8 cellular contexts compared by ENCODE assay signal in genomic region chr17:12021604-12022003, GRCh38. TPM values are rescaled to one million over a fixed set of nuclear protein-coding genes. Genes with fewer than 3 reads are reported as not detected.
DNase-seq lines count a peak whose midpoint lies in the region; ATAC-seq and TF ChIP-seq lines count a peak whose summit lies in the region.

No MANE protein-coding gene starts in this region.

- H3K36me3 ChIP-seq in left ventricle myocardium inferior (no peaks in the 10 kb centered on the region), mesenchymal stem cell (ENCODE audit: control insufficient read depth in 1 of 2, insufficient read depth in 2 of 2, low read depth in 1 of 2, low read length in 2 of 2) (no peaks in the 10 kb centered on the region), vagina (no peaks in the 10 kb centered on the region)

- no peak overlapping the region for H2AFZ ChIP-seq in mesenchymal stem cell (ENCODE audit: low read depth, low read length)

- TF ChIP-seq POLR2A in vagina (IDR thresholded peaks at IDR 0.05): no peak

- H3K23ac ChIP-seq in mesenchymal stem cell (ENCODE audit: low read length in 2 of 2): no peak overlapping the region

- H2AK5ac ChIP-seq in mesenchymal stem cell (ENCODE audit: low read length, severe bottlenecking): no peak overlapping the region

- H2BK120ac ChIP-seq in mesenchymal stem cell (ENCODE audit: low read depth, low read length): no peak overlapping the region

- no peak overlapping the region for H2BK15ac ChIP-seq in mesenchymal stem cell (ENCODE audit: low read depth, poor library complexity, severe bottlenecking)

- no peak overlapping the region for H4K8ac ChIP-seq in mesenchymal stem cell (ENCODE audit: low read length)

- no peaks in the 10 kb centered on the region for H3K27me3 ChIP-seq in left ventricle myocardium inferior (ENCODE audit: low read depth)
- H3K27me3 ChIP-seq in mesenchymal stem cell (ENCODE audit: control insufficient read depth in 1 of 2, insufficient read depth in 1 of 2, low read length in 2 of 2): peaks cover 0 to 5% of the 10 kb centered on the region in 2 experiments
- no peaks in the 10 kb centered on the region for H3K27me3 ChIP-seq in vagina

- in situ Hi-C loops in astrocyte of the cerebellum (cut with HindIII; ENCODE audit: low sequenced_read_pairs): no loop called here

- DNase-seq in left ventricle myocardium inferior (no peak), left ventricle myocardium superior (no peak), astrocyte of the cerebellum (ENCODE audit: low read depth) (no peak), mesenchymal stem cell (no peak), vagina (ENCODE audit: extremely low spot score in 2 of 2) (no peak), RPMI8226 (no peak)
- DNase-seq in central memory CD4-positive, alpha-beta T cell: no peak

- no peaks in the 10 kb centered on the region for H3K9me3 ChIP-seq in left ventricle myocardium inferior (replicated peaks)
- H3K9me3 ChIP-seq in mesenchymal stem cell (ENCODE audit: control insufficient read depth, low read length): no peaks in the 10 kb centered on the region
- no peaks in the 10 kb centered on the region for H3K9me3 ChIP-seq in vagina

- H3K27ac ChIP-seq in left ventricle myocardium inferior (replicated peaks): peak overlapping the region; percentile 92
- no peak overlapping the region for H3K27ac ChIP-seq in mesenchymal stem cell (ENCODE audit: low read length, poor library complexity, severe bottlenecking)
- H3K27ac ChIP-seq in vagina: peak overlapping the region; percentile 87

- TF ChIP-seq CTCF in left ventricle myocardium inferior (IDR thresholded peaks at IDR 0.05; ENCODE audit: borderline replicate concordance) (no peak), astrocyte of the cerebellum (IDR thresholded peaks at IDR 0.05; ENCODE audit: low read depth, low read length, missing control alignments) (no peak), vagina (IDR thresholded peaks at IDR 0.05) (no peak)

- peak overlapping the region in 1 of 2 experiments; percentile 75 for H3K4ac ChIP-seq in mesenchymal stem cell (ENCODE audit: low read depth in 1 of 2, low read length in 2 of 2)

- H4K91ac ChIP-seq in mesenchymal stem cell (ENCODE audit: low read length): no peak overlapping the region

- no peak overlapping the region for H3K14ac ChIP-seq in mesenchymal stem cell (ENCODE audit: low read length in 2 of 2)

- ATAC-seq in left ventricle myocardium superior (no peak), GM18861 (IDR thresholded peaks at IDR 0.05; ENCODE audit: unreplicated experiment) (no peak)

- H3K4me1 ChIP-seq in left ventricle myocardium inferior: peaks cover 63% of the 10 kb centered on the region
- no peaks in the 10 kb centered on the region for H3K4me1 ChIP-seq in mesenchymal stem cell (ENCODE audit: control insufficient read depth, insufficient read depth, low read depth, low read length)
- H3K4me1 ChIP-seq in vagina: peaks cover 38% of the 10 kb centered on the region

- peak overlapping the region; percentile 96 for H3K4me3 ChIP-seq in left ventricle myocardium inferior
- peak overlapping the region; percentile 62 for H3K4me3 ChIP-seq in astrocyte of the cerebellum (ENCODE audit: low read depth, low read length)
- H3K4me3 ChIP-seq in mesenchymal stem cell (ENCODE audit: insufficient read depth in 1 of 2, low read depth in 1 of 2, low read length in 2 of 2): peak overlapping the region; percentile 81 to 94
- peak overlapping the region; percentile 65 to 97 for H3K4me3 ChIP-seq in vagina

- H3K18ac ChIP-seq in mesenchymal stem cell (ENCODE audit: low read depth in 1 of 2, low read length in 2 of 2): peak overlapping the region; percentile 21 to 91

- peak overlapping the region; percentile 91 for H3K4me2 ChIP-seq in mesenchymal stem cell (ENCODE audit: low read length, poor library complexity, severe bottlenecking)

- H3K9ac ChIP-seq in mesenchymal stem cell (ENCODE audit: low read length): peak overlapping the region; percentile 90

- WGBS in mesenchymal stem cell: 2% methylated on average over 3 of the region's 3 CpGs

- intact Hi-C loops in left ventricle myocardium inferior (cut with micrococcal nuclease) (no loop called here), left ventricle myocardium superior (cut with micrococcal nuclease) (loop anchor here (10.0 kb wide), 1 partner anchor 93 kb away; no protein-coding TSS in a partner anchor), vagina (cut with DNase I) (no loop called here)

- H3K79me1 ChIP-seq in mesenchymal stem cell (replicated peaks; ENCODE audit: low read length, poor library complexity, severe bottlenecking): peaks cover 5% of the 10 kb centered on the region

- H2BK12ac ChIP-seq in mesenchymal stem cell (ENCODE audit: low read length in 2 of 2): no peak overlapping the region

- no peak overlapping the region for H2BK5ac ChIP-seq in mesenchymal stem cell (ENCODE audit: low read depth, low read length, poor library complexity, severe bottlenecking)

RNA-seq across cellular contexts. Expression of gene MAP2K4, which starts 0.9 kb away (rescaled TPM):
- total RNA-seq in left ventricle myocardium inferior: 28.5 TPM
- 30.2 TPM for total RNA-seq in left ventricle myocardium superior
- polyA plus RNA-seq in mesenchymal stem cell (2013, experiment 1 of 2): 20.1 TPM
- polyA plus RNA-seq in mesenchymal stem cell (2013, experiment 2 of 2): 22.7 TPM
- total RNA-seq in vagina: 34.4 TPM

RNA-seq across cellular contexts. Expression of gene ZNF18, which starts 24.3 kb away (rescaled TPM):
- total RNA-seq in left ventricle myocardium inferior (4.0 TPM), left ventricle myocardium superior (4.1 TPM), vagina (10.8 TPM)
- 4.5 TPM for polyA plus RNA-seq in mesenchymal stem cell (2013, experiment 1 of 2)
- polyA plus RNA-seq in mesenchymal stem cell (2013, experiment 2 of 2): 4.8 TPM
